Comparison of ENCODE assay signal across 14 cellular contexts in genomic region chr19:48991011-48991609, GRCh38. TPM values are rescaled to one million over a fixed set of nuclear protein-coding genes. Genes with fewer than 3 reads are reported as not detected.
DNase-seq lines count a peak whose midpoint lies in the region; ATAC-seq and TF ChIP-seq lines count a peak whose summit lies in the region.
"Had no signal": no experiment of that assay in that cellular context is flagged by ENCODE, and none has a peak within 500 bp of the region (broad histone marks: within the 10 kb centered on the region; RNA-seq: fewer than 3 reads in every experiment).

No MANE protein-coding gene starts in this region.

- H3K4me2 ChIP-seq in BLaER1, result peak overlapping the region; percentile 99
- H3K4me2 ChIP-seq in Karpas-422 (ENCODE audit: low read depth, low read length, poor library complexity, severe bottlenecking), result peak overlapping the region; percentile 86

- H3K36me3 ChIP-seq in BLaER1 (peaks cover 39% of the 10 kb centered on the region), Karpas-422 (ENCODE audit: insufficient read depth, low read length) (no peaks in the 10 kb centered on the region; the same call in none of the 2 replicates), psoas muscle (ENCODE audit: insufficient read depth in 1 of 2, low read depth in 1 of 2) (peaks cover 0 to 31% of the 10 kb centered on the region in 2 donors)

- peak overlapping the region; percentile 93 for H3K9ac ChIP-seq in BLaER1
- peak overlapping the region; percentile 91 for H3K9ac ChIP-seq in Karpas-422 (ENCODE audit: low read length)

- H3K9me3 ChIP-seq in BLaER1, result no peaks in the 10 kb centered on the region
- H3K9me3 ChIP-seq in Karpas-422 (ENCODE audit: low read length), result no peaks in the 10 kb centered on the region
- H3K9me3 ChIP-seq in psoas muscle, result no peaks in the 10 kb centered on the region
- H3K9me3 ChIP-seq: adrenal gland, Peyer's patch had no signal

- ATAC-seq in psoas muscle, result no peak
- no peak for ATAC-seq in GM21447 (IDR thresholded peaks at IDR 0.05; ENCODE audit: unreplicated experiment)

- WGBS in psoas muscle, 3 donors, result 41 to 64% (median 52%) methylated on average over 22 of the region's 22 CpGs

- peak overlapping the region; percentile 86 for H3K27ac ChIP-seq in BLaER1
- no peak overlapping the region for H3K27ac ChIP-seq in Karpas-422 (ENCODE audit: low read length)
- peak overlapping the region; percentile 90 for H3K27ac ChIP-seq in psoas muscle

- H3K4me1 ChIP-seq in BLaER1, result peaks cover 63% of the 10 kb centered on the region
- peaks cover 23% of the 10 kb centered on the region for H3K4me1 ChIP-seq in Karpas-422 (ENCODE audit: low read length)
- H3K4me1 ChIP-seq in psoas muscle, result peaks cover 64% of the 10 kb centered on the region

- no peak for TF ChIP-seq CTCF in epithelial cell of esophagus (IDR thresholded peaks at IDR 0.05; ENCODE audit: insufficient read depth, low read depth, low read length, missing control alignments)
- no peak for TF ChIP-seq CTCF in psoas muscle (IDR thresholded peaks at IDR 0.05)
- no peak for TF ChIP-seq CTCF in progenitor cell of endocrine pancreas (IDR thresholded peaks at IDR 0.05; ENCODE audit: unreplicated experiment)

- no peaks in the 10 kb centered on the region for H3K9me3 Mint-ChIP-seq in progenitor cell of endocrine pancreas (ENCODE audit: low read depth)

- intact Hi-C loops in psoas muscle (cut with DNase I), result loop anchor here (5.0 to 10.0 kb wide), 3 partner anchors 81 to 214 kb away; partner anchors contain the start of genes HRC (in 1 of the 2), KCNA7 (in 1 of the 2) and TRPM4 (in 1 of the 2)

- H3K4me3 ChIP-seq in BLaER1 (peak overlapping the region; percentile 94; the same call in 1 of the 2 replicates), Karpas-422 (ENCODE audit: low read length) (peak overlapping the region; percentile 87), epithelial cell of esophagus (ENCODE audit: low read length) (peak overlapping the region; percentile 90), psoas muscle (peak overlapping the region; percentile 81)

- no peaks in the 10 kb centered on the region for H3K9me2 ChIP-seq in Karpas-422 (replicated peaks; ENCODE audit: insufficient read depth, low read length)

- no peaks in the 10 kb centered on the region for H3K27me3 ChIP-seq in BLaER1
- no peaks in the 10 kb centered on the region for H3K27me3 ChIP-seq in Karpas-422 (ENCODE audit: low read length)
- H3K27me3 ChIP-seq in psoas muscle (ENCODE audit: insufficient read depth in 3 of 3, low read length in 2 of 3), result no peaks in the 10 kb centered on the region
- H3K27me3 ChIP-seq: adrenal gland, Peyer's patch had no signal

- DNase-seq in Karpas-422, result no peak
- no peak for DNase-seq in epithelial cell of esophagus (ENCODE audit: low read depth)
- DNase-seq in psoas muscle, result no peak
- no peak for DNase-seq in cerebellar nuclear complex (lab: John Stamatoyannopoulos, UW)
- no peak for DNase-seq in medulla oblongata (ENCODE audit: extremely low spot score)
- no peak for DNase-seq in progenitor cell of endocrine pancreas (ENCODE audit: low spot score, unreplicated experiment)
- DNase-seq: adrenal gland; NCI-H1694; Peyer's patch; stimulated activated CD4-positive, alpha-beta T cell treated with anti-CD3 and anti-CD28 coated beads, Interleukin-4, amount 100 ng/mL, for 1 hour had no signal

- no peak overlapping the region for H3K27ac Mint-ChIP-seq in progenitor cell of endocrine pancreas

- H3K36me3 Mint-ChIP-seq in progenitor cell of endocrine pancreas (ENCODE audit: insufficient read depth), result peaks cover 10% of the 10 kb centered on the region

- peaks cover 18% of the 10 kb centered on the region for H3K4me1 Mint-ChIP-seq in progenitor cell of endocrine pancreas (ENCODE audit: low read depth)

- no peak overlapping the region for H3K4me3 Mint-ChIP-seq in progenitor cell of endocrine pancreas (ENCODE audit: low read depth)

- H3K79me2 ChIP-seq in Karpas-422 (ENCODE audit: low read length), result peaks cover 55% of the 10 kb centered on the region

- no peaks in the 10 kb centered on the region for H3K27me3 Mint-ChIP-seq in progenitor cell of endocrine pancreas

- no peak overlapping the region for H2AFZ ChIP-seq in Karpas-422 (ENCODE audit: low read length)

- H4K20me1 ChIP-seq in BLaER1, result peaks cover 19% of the 10 kb centered on the region
- H4K20me1 ChIP-seq in Karpas-422 (ENCODE audit: insufficient read depth, low read depth, low read length), result peaks cover 13% of the 10 kb centered on the region; the same call in 1 of the 2 replicates

RNA-seq across cellular contexts. Expression of gene GYS1, which starts 2.0 kb away (rescaled TPM):
- 39.0 and 42.6 TPM in 2 replicates for total RNA-seq in Karpas-422 (2014; rRNA removed; shearing (Covaris generic); ENCODE audit: low replicate concordance)
- total RNA-seq in psoas muscle, result 100 to 1,000 TPM; 147 to 331 (median 238) TPM
- 10 to 100 TPM; 30.9 to 61.3 (median 58.9) TPM for polyA plus RNA-seq in psoas muscle
- 57.4 and 65.8 TPM in 2 replicates for total RNA-seq in progenitor cell of endocrine pancreas

RNA-seq across cellular contexts. Expression of gene RUVBL2, which starts 2.6 kb away (rescaled TPM):
- total RNA-seq in Karpas-422 (2014; rRNA removed; shearing (Covaris generic); ENCODE audit: low replicate concordance), result 107 and 298 TPM in 2 replicates
- total RNA-seq in psoas muscle (10 to 100 TPM; 61.1 to 87.4 (median 81.8) TPM), progenitor cell of endocrine pancreas (81.5 and 83.0 TPM in 2 replicates)
- 10 to 100 TPM; 62.7 to 76.5 (median 69.5) TPM for polyA plus RNA-seq in psoas muscle

RNA-seq across cellular contexts. Expression of gene LHB, which starts 25.8 kb away (rescaled TPM):
- not detected in 2 replicates for total RNA-seq in Karpas-422 (2014; rRNA removed; shearing (Covaris generic); ENCODE audit: low replicate concordance)
- total RNA-seq in psoas muscle, result not detected
- under 1 TPM in 1 of 3 donors, not detected in 2; 0.32 TPM for polyA plus RNA-seq in psoas muscle
- total RNA-seq in progenitor cell of endocrine pancreas, result not detected in 2 replicates
- total RNA-seq: G401, mesenteric fat pad had no signal

RNA-seq across cellular contexts. Expression of gene FTL, which starts 26.0 kb away (rescaled TPM):
- 6,036 and 6,638 TPM in 2 replicates for total RNA-seq in Karpas-422 (2014; rRNA removed; shearing (Covaris generic); ENCODE audit: low replicate concordance)
- total RNA-seq in psoas muscle (1,000 to 10,000 TPM in 3 of 4 donors, 100 to 1,000 TPM in 1; 802 to 2,269 (median 1,158) TPM), progenitor cell of endocrine pancreas (2,544 and 2,716 TPM in 2 replicates)
- polyA plus RNA-seq in psoas muscle, result 1,000 to 10,000 TPM; 1,296 to 1,753 (median 1,467) TPM

RNA-seq across cellular contexts. Expression of gene CGB3, which starts 33.0 kb away (rescaled TPM):
- total RNA-seq in Karpas-422 (2014; rRNA removed; shearing (Covaris generic); ENCODE audit: low replicate concordance), result not detected in 2 replicates
- not detected for total RNA-seq in psoas muscle
- not detected for polyA plus RNA-seq in psoas muscle
- total RNA-seq in progenitor cell of endocrine pancreas, result not detected in 2 replicates
- total RNA-seq: adrenal gland, G401, mesenteric fat pad, Peyer's patch had no signal
- polyA plus RNA-seq: adrenal gland had no signal
